In genomic region chrX:3717742-3718420, GRCh38 we compare ENCODE assay signal across 15 cellular contexts.
"Had no signal": no experiment of that assay in that cellular context is flagged by ENCODE, and none has a peak within 500 bp of the region (broad histone marks: within the 10 kb centered on the region; RNA-seq: fewer than 3 reads in every experiment).

No MANE protein-coding gene starts in this region.

- H3K4me3 Mint-ChIP-seq: activated CD4-positive, alpha-beta T cell treated with anti-CD3 and anti-CD28 coated beads, Interleukin-2, amount 10 ng/mL, durations not matched to agents 24 days and 14 days; endodermal cell; WTC11 had no signal

- H3K36me3 Mint-ChIP-seq: WTC11 had no signal

- H3K9me3 ChIP-seq: esophagus muscularis mucosa, gastrocnemius medialis, heart right ventricle, left ventricle myocardium inferior, pancreas, tibial nerve, vagina had no signal

- H3K36me3 ChIP-seq: esophagus muscularis mucosa, gastrocnemius medialis, heart right ventricle, left ventricle myocardium inferior, pancreas, tibial nerve, vagina had no signal

- H3K27ac Mint-ChIP-seq: activated CD4-positive, alpha-beta T cell treated with anti-CD3 and anti-CD28 coated beads, Interleukin-2, amount 10 ng/mL, durations not matched to agents 24 days and 14 days; endodermal cell; WTC11 had no signal

- FAIRE-seq: pancreas had no signal

- H3K27me3 ChIP-seq: esophagus muscularis mucosa, pancreas, tibial nerve, vagina had no signal

- H3K27ac ChIP-seq: esophagus muscularis mucosa, gastrocnemius medialis, heart right ventricle, left ventricle myocardium inferior, pancreas, skin epidermis, tibial nerve, vagina had no signal

- DNase-seq: activated CD4-positive, alpha-beta T cell treated with anti-CD3 and anti-CD28 coated beads, Interleukin-2, amount 10 ng/mL, durations not matched to agents 24 days and 14 days; activated naive CD4-positive, alpha-beta T cell treated with Interleukin-2 at 50 U/mL for 16 hours; dermis blood vessel endothelial cell; endodermal cell; gastrocnemius medialis; heart right ventricle; islet precursor cell; left ventricle myocardium inferior; mesenchymal stem cell; pancreas had no signal

- H3K9me3 Mint-ChIP-seq: activated CD4-positive, alpha-beta T cell treated with anti-CD3 and anti-CD28 coated beads, Interleukin-2, amount 10 ng/mL, durations not matched to agents 24 days and 14 days; WTC11 had no signal

- H3K4me3 ChIP-seq: esophagus muscularis mucosa, gastrocnemius medialis, heart right ventricle, left ventricle myocardium inferior, pancreas, skin epidermis, tibial nerve, vagina had no signal

- H3K4me1 ChIP-seq: gastrocnemius medialis, pancreas, tibial nerve had no signal

- ATAC-seq: gastrocnemius medialis, heart right ventricle, pancreas, WTC11 had no signal
